ENCODE assay signal across 28 cellular contexts in the genomic region with DNA sequence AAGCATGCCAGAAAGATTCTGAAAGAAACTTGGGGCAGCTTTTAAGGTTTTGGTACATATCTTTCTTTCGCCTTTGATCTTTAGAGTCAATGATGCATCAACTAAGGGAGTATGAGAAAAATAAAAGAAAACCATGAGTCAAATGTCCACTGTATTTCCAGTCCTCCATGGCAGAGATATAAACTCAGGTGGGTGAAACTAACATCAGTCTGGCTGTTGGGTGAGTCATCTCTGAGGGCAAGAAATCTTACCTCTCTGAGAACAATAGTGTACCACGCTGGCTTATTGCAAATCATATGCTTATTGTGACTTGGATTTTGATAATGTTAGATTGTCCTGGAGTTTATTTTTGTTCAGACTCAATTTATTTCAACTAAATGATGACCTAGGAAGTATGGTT.
DNase-seq lines count a peak whose midpoint lies in the region; ATAC-seq and TF ChIP-seq lines count a peak whose summit lies in the region.
"Had no signal": no experiment of that assay in that cellular context is flagged by ENCODE, and none has a peak within 500 bp of the region (broad histone marks: within the 10 kb centered on the region; RNA-seq: fewer than 3 reads in every experiment).

No MANE protein-coding gene starts in this region.

- TF ChIP-seq CTCF in activated CD8-positive, alpha-beta T cell treated with anti-CD3 and anti-CD28 coated beads for 36 hours (IDR thresholded peaks at IDR 0.05): no peak

- ATAC-seq in activated CD4-positive, alpha-beta T cell treated with anti-CD3 and anti-CD28 coated beads for 36 hours: peak; percentile 75
- peak; percentile 81 for ATAC-seq in activated CD8-positive, alpha-beta T cell treated with anti-CD3 and anti-CD28 coated beads for 36 hours
- ATAC-seq in HG02840 (IDR thresholded peaks at IDR 0.05; ENCODE audit: low FRiP score, unreplicated experiment): no peak
- ATAC-seq in GM19035 (IDR thresholded peaks at IDR 0.05; ENCODE audit: unreplicated experiment): no peak
- ATAC-seq: A549, Panc1 had no signal

- CTCF ChIA-PET in activated CD4-positive, alpha-beta T cell treated with anti-CD3 and anti-CD28 coated beads for 36 hours (lab: Charles Lee): no interaction called here
- CTCF ChIA-PET in activated CD8-positive, alpha-beta T cell treated with anti-CD3 and anti-CD28 coated beads for 36 hours (lab: Charles Lee): interaction anchor here (1.5 kb wide), 2 partner anchors 10 to 16 kb away, joined by 4 to 7 read pairs; no protein-coding TSS in a partner anchor

- no peak overlapping the region for H3K4me3 Mint-ChIP-seq in activated CD4-positive, alpha-beta T cell treated with anti-CD3 and anti-CD28 coated beads for 36 hours
- no peak overlapping the region for H3K4me3 Mint-ChIP-seq in activated CD8-positive, alpha-beta T cell treated with anti-CD3 and anti-CD28 coated beads for 36 hours
- H3K4me3 Mint-ChIP-seq: activated naive CD8-positive, alpha-beta T cell treated with anti-CD3 and anti-CD28 coated beads, Interleukin-2, amount 10 ng/mL, durations not matched to agents 7 days and 5 days; CD4-positive, alpha-beta T cell; immature natural killer cell; neural progenitor cell; stimulated activated naive CD8-positive, alpha-beta T cell treated with anti-CD3 and anti-CD28 coated beads, Interleukin-15, Interleukin-2, amounts not matched to agents 100 ng/mL and 50 ng/mL, for 24 hours; T-helper 2 cell treated with Interferon-gamma antibody and Interleukin-4, amounts not matched to agents 5 μg/mL and 100 μg/mL, for 36 hours had no signal

- H3K9me3 ChIP-seq in BLaER1 treated with 17β-estradiol and CSF1 and Interleukin-3, amounts not matched to agents 10 nM and 100 nM (replicated peaks in 1 of 11): peaks cover 0 to 28% (median 14%) of the 10 kb centered on the region in 11 experiments; a peak in 13 of 22 replicates
- H3K9me3 ChIP-seq: A549, colonic mucosa, left ventricle myocardium inferior, thoracic aorta had no signal

- no peaks in the 10 kb centered on the region for H3K36me3 ChIP-seq in BLaER1 treated with 17β-estradiol and CSF1 and Interleukin-3, amounts not matched to agents 10 nM and 100 nM
- H3K36me3 ChIP-seq: colonic mucosa, left ventricle myocardium inferior, neural progenitor cell, thoracic aorta had no signal

- H3K9me3 Mint-ChIP-seq in activated CD4-positive, alpha-beta T cell treated with anti-CD3 and anti-CD28 coated beads for 36 hours (ENCODE audit: low read depth): no peaks in the 10 kb centered on the region
- H3K9me3 Mint-ChIP-seq in activated CD8-positive, alpha-beta T cell treated with anti-CD3 and anti-CD28 coated beads for 36 hours: no peaks in the 10 kb centered on the region
- H3K9me3 Mint-ChIP-seq: activated naive CD8-positive, alpha-beta T cell treated with anti-CD3 and anti-CD28 coated beads, Interleukin-2, amount 10 ng/mL, durations not matched to agents 7 days and 5 days; CD4-positive, alpha-beta T cell; immature natural killer cell; neural progenitor cell; stimulated activated naive CD8-positive, alpha-beta T cell treated with anti-CD3 and anti-CD28 coated beads, Interleukin-15, Interleukin-2, amounts not matched to agents 100 ng/mL and 50 ng/mL, for 24 hours; T-helper 2 cell treated with Interferon-gamma antibody and Interleukin-4, amounts not matched to agents 5 μg/mL and 100 μg/mL, for 36 hours had no signal

- H3K9ac ChIP-seq in BLaER1 treated with 17β-estradiol and CSF1 and Interleukin-3, amounts not matched to agents 10 nM and 100 nM: no peak overlapping the region
- H3K9ac ChIP-seq: neural progenitor cell, parathyroid adenoma had no signal

- no peak overlapping the region for H3K27ac ChIP-seq in BLaER1 treated with 17β-estradiol and CSF1 and Interleukin-3, amounts not matched to agents 10 nM and 100 nM
- H3K27ac ChIP-seq: A549, left ventricle myocardium inferior, neural progenitor cell, parathyroid adenoma, thoracic aorta had no signal

- peaks cover 21% of the 10 kb centered on the region for H3K4me1 Mint-ChIP-seq in activated CD4-positive, alpha-beta T cell treated with anti-CD3 and anti-CD28 coated beads for 36 hours
- peaks cover 23% of the 10 kb centered on the region for H3K4me1 Mint-ChIP-seq in activated CD8-positive, alpha-beta T cell treated with anti-CD3 and anti-CD28 coated beads for 36 hours (ENCODE audit: low read depth)
- H3K4me1 Mint-ChIP-seq: neural progenitor cell had no signal

- POLR2A ChIA-PET in activated CD4-positive, alpha-beta T cell treated with anti-CD3 and anti-CD28 coated beads for 36 hours (lab: Charles Lee): no interaction called here
- POLR2A ChIA-PET in activated CD8-positive, alpha-beta T cell treated with anti-CD3 and anti-CD28 coated beads for 36 hours (lab: Charles Lee): no interaction called here

- intact Hi-C loops in activated CD4-positive, alpha-beta T cell treated with anti-CD3 and anti-CD28 coated beads for 36 hours (cut with DNase I, micrococcal nuclease): no loop called here
- intact Hi-C loops in activated CD8-positive, alpha-beta T cell treated with anti-CD3 and anti-CD28 coated beads for 36 hours (cut with micrococcal nuclease): no loop called here

- H3K27me3 ChIP-seq in BLaER1 treated with 17β-estradiol and CSF1 and Interleukin-3, amounts not matched to agents 10 nM and 100 nM: peaks cover 0 to 89% (median 0%) of the 10 kb centered on the region in 11 experiments; a peak in 10 of 22 replicates
- H3K27me3 ChIP-seq: colonic mucosa, neural progenitor cell had no signal

- peaks cover 19% of the 10 kb centered on the region for H3K27me3 Mint-ChIP-seq in activated CD4-positive, alpha-beta T cell treated with anti-CD3 and anti-CD28 coated beads for 36 hours
- H3K27me3 Mint-ChIP-seq in activated CD8-positive, alpha-beta T cell treated with anti-CD3 and anti-CD28 coated beads for 36 hours: peaks cover 23% of the 10 kb centered on the region

- H3K27ac Mint-ChIP-seq in activated CD4-positive, alpha-beta T cell treated with anti-CD3 and anti-CD28 coated beads for 36 hours: no peak overlapping the region
- no peak overlapping the region for H3K27ac Mint-ChIP-seq in activated CD8-positive, alpha-beta T cell treated with anti-CD3 and anti-CD28 coated beads for 36 hours
- H3K27ac Mint-ChIP-seq: activated naive CD8-positive, alpha-beta T cell treated with anti-CD3 and anti-CD28 coated beads, Interleukin-2, amount 10 ng/mL, durations not matched to agents 7 days and 5 days; CD4-positive, alpha-beta T cell; immature natural killer cell; neural progenitor cell; stimulated activated naive CD8-positive, alpha-beta T cell treated with anti-CD3 and anti-CD28 coated beads, Interleukin-15, Interleukin-2, amounts not matched to agents 100 ng/mL and 50 ng/mL, for 24 hours; T-helper 2 cell treated with Interferon-gamma antibody and Interleukin-4, amounts not matched to agents 5 μg/mL and 100 μg/mL, for 36 hours had no signal

- H4K20me1 ChIP-seq in BLaER1 treated with 17β-estradiol and CSF1 and Interleukin-3, amounts not matched to agents 10 nM and 100 nM: peaks cover 0 to 15% (median 0%) of the 10 kb centered on the region in 11 experiments; a peak in 1 of 22 replicates

- peaks cover 24 to 56% (median 36%) of the 10 kb centered on the region in 10 experiments for H3K4me1 ChIP-seq in BLaER1 treated with 17β-estradiol and CSF1 and Interleukin-3, amounts not matched to agents 10 nM and 100 nM
- H3K4me1 ChIP-seq: A549, colonic mucosa, left ventricle myocardium inferior, neural progenitor cell, parathyroid adenoma had no signal

- H3K4me3 ChIP-seq in BLaER1 treated with 17β-estradiol and CSF1 and Interleukin-3, amounts not matched to agents 10 nM and 100 nM: no peak overlapping the region
- H3K4me3 ChIP-seq: A549, colonic mucosa, left ventricle myocardium inferior, neural progenitor cell, thoracic aorta had no signal

- H3K36me3 Mint-ChIP-seq in activated CD4-positive, alpha-beta T cell treated with anti-CD3 and anti-CD28 coated beads for 36 hours (ENCODE audit: low read depth): no peaks in the 10 kb centered on the region
- no peaks in the 10 kb centered on the region for H3K36me3 Mint-ChIP-seq in activated CD8-positive, alpha-beta T cell treated with anti-CD3 and anti-CD28 coated beads for 36 hours (ENCODE audit: low read depth)
- H3K36me3 Mint-ChIP-seq: activated naive CD8-positive, alpha-beta T cell treated with anti-CD3 and anti-CD28 coated beads, Interleukin-2, amount 10 ng/mL, durations not matched to agents 7 days and 5 days; immature natural killer cell; neural progenitor cell had no signal

- no peak for DNase-seq in activated CD4-positive, alpha-beta T cell treated with anti-CD3 and anti-CD28 coated beads for 36 hours
- no peak for DNase-seq in activated CD4-positive, alpha-beta T cell treated with anti-CD3 and anti-CD28 coated beads, Interleukin-2, amount 50 U/mL, for 1 hour
- peak; percentile 7 for DNase-seq in activated CD8-positive, alpha-beta T cell treated with anti-CD3 and anti-CD28 coated beads for 36 hours
- peak; percentile 33 for DNase-seq in kidney tubule cell (ENCODE audit: low spot score)
- no peak for DNase-seq in NCI-H1417 treated with DMSO at 0.1 percent for 48 hours (lab: John Stamatoyannopoulos, UW)
- DNase-seq: activated naive CD8-positive, alpha-beta T cell treated with anti-CD3 and anti-CD28 coated beads, Interleukin-2, amount 10 ng/mL, durations not matched to agents 7 days and 5 days; CD4-positive, alpha-beta T cell; colonic mucosa; effector CD8-positive, alpha-beta T cell; immature natural killer cell; KBM-7; left ventricle myocardium inferior; MM.1S; NCI-H1417; NCI-H2029 treated with DMSO at 0.1 percent for 48 hours; NCI-H526; SHP77 treated with DMSO at 0.1 percent for 48 hours; small intestine had no signal

- peak overlapping the region in 10 of 11 experiments; percentile 39 to 79 (median 66); a peak in 19 of 22 replicates for H3K4me2 ChIP-seq in BLaER1 treated with 17β-estradiol and CSF1 and Interleukin-3, amounts not matched to agents 10 nM and 100 nM
- H3K4me2 ChIP-seq: A549, neural progenitor cell had no signal

Comparison
In these comparisons a context has a peak if more than half of its experiments do, and no peak if none do; other contexts are left out.
1. ATAC-seq: peak in activated CD4-positive, alpha-beta T cell treated with anti-CD3 and anti-CD28 coated beads for 36 hours (single experiment) and activated CD8-positive, alpha-beta T cell treated with anti-CD3 and anti-CD28 coated beads for 36 hours (single experiment); none in HG02840 (single experiment) and GM19035 (single experiment).
2. DNase-seq: peak in activated CD8-positive, alpha-beta T cell treated with anti-CD3 and anti-CD28 coated beads for 36 hours (single experiment) and kidney tubule cell (single experiment); none in activated CD4-positive, alpha-beta T cell treated with anti-CD3 and anti-CD28 coated beads for 36 hours (single experiment), activated CD4-positive, alpha-beta T cell treated with anti-CD3 and anti-CD28 coated beads, Interleukin-2, amount 50 U/mL, for 1 hour (single experiment) and NCI-H1417 treated with DMSO at 0.1 percent for 48 hours (single experiment).